In genomic region chr12:22635812-22636211, GRCh38 we compare ENCODE assay signal across 2 cellular contexts.
TF ChIP-seq lines count a peak whose summit lies in the region.

No MANE protein-coding gene starts in this region.

TF ChIP-seq in A549, 52 proteins besides CTCF, POLR2A, EP300 and RAD21 (continued from another document):
- no peak for TF ChIP-seq FOXS1 (CRISPR knock-in tag; IDR thresholded peaks at IDR 0.05)
- no peak for TF ChIP-seq HOXB5 (CRISPR knock-in tag; IDR thresholded peaks at IDR 0.05)
- TF ChIP-seq HEYL (CRISPR knock-in tag; IDR thresholded peaks at IDR 0.05) = no peak
- TF ChIP-seq USF2 (IDR thresholded peaks at IDR 0.05) = no peak
- TF ChIP-seq TFCP2L1 (CRISPR knock-in tag; IDR thresholded peaks at IDR 0.05) = no peak
- no peak for TF ChIP-seq MAFK (IDR thresholded peaks at IDR 0.05; ENCODE audit: partially characterized antibody)
- TF ChIP-seq EHMT2 (IDR thresholded peaks at IDR 0.05; ENCODE audit: low read depth) = no peak
- TF ChIP-seq FOSL2 (IDR thresholded peaks at IDR 0.05) = no peak
- no peak for TF ChIP-seq FOSL2 (CRISPR knock-in tag; IDR thresholded peaks at IDR 0.05)
- no peak for TF ChIP-seq JUNB (IDR thresholded peaks at IDR 0.05)
TF ChIP-seq in A549: peak in this region for 0.

TF ChIP-seq in GM23338, 12 proteins besides CTCF, POLR2A, EP300 and RAD21 (continued from another document):
- TF ChIP-seq ZNF462 (CRISPR knock-in tag; IDR thresholded peaks at IDR 0.05) (no peak), STAT1 (IDR thresholded peaks at IDR 0.05; ENCODE audit: unreplicated experiment) (no peak), NANOG (IDR thresholded peaks at IDR 0.05; ENCODE audit: borderline replicate concordance) (no peak), POLR2AphosphoS5 (IDR thresholded peaks at IDR 0.05; ENCODE audit: low read depth) (no peak), ETS1 (IDR thresholded peaks at IDR 0.05) (no peak), JUNB (IDR thresholded peaks at IDR 0.05; ENCODE audit: unreplicated experiment) (no peak), EZH2 (IDR thresholded peaks at IDR 0.05; ENCODE audit: low read depth, unreplicated experiment) (no peak), ZNF331 (CRISPR knock-in tag; IDR thresholded peaks at IDR 0.05; ENCODE audit: low read depth) (no peak), ZNF114 (CRISPR knock-in tag; IDR thresholded peaks at IDR 0.05) (no peak)
